ENCODE assay signal across 8 cellular contexts in the genomic region with DNA sequence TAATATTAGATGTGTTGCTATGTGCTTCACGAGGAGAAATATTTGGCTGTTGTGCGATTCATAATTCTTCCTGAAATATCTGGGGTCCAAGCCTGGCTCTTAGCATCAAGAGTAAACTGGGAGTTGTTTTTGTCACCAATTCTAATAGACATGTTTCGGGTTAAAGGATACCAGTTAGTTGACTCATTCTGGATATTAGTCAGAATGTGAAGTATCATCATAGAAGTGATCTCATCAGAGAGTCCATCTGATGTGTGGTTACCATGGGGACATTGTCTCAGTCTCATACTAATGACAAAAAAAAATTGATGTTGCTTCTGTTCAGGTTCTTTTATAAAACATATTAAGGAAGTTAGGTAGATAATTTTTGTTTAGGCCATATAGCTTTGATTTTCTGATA. TPM values are rescaled to one million over a fixed set of nuclear protein-coding genes. Genes with fewer than 3 reads are reported as not detected.
DNase-seq lines count a peak whose midpoint lies in the region; ATAC-seq and TF ChIP-seq lines count a peak whose summit lies in the region.

No MANE protein-coding gene starts in this region.

- peak; percentile 27 for DNase-seq in HFF-Myc (ENCODE audit: extremely low read depth, low read depth)
- DNase-seq in SW480 (ENCODE audit: low spot score), result peak; percentile 27
- peak; percentile 90 for DNase-seq in kidney tubule cell (ENCODE audit: low spot score)
- no peak for DNase-seq in SKM-1 treated with dmso at 0.1 percent for 144 hours (lab: John Stamatoyannopoulos, UW; ENCODE audit: unreplicated experiment)
- DNase-seq in left lobe of liver (ENCODE audit: low spot score), result no peak
- no peak for DNase-seq in NCI-H2029 treated with DMSO at 0.1 percent for 48 hours (lab: John Stamatoyannopoulos, UW)
- no peak for DNase-seq in activated CD4-positive, alpha-beta T cell treated with anti-CD3 and anti-CD28 coated beads, Interleukin-2, amount 50 U/mL, for 1 hour

- peak; percentile 98 for ATAC-seq in GM18499 (IDR thresholded peaks at IDR 0.05; ENCODE audit: insufficient read depth, unreplicated experiment)
- no peak for ATAC-seq in left lobe of liver

- no peak for TF ChIP-seq CTCF in HFF-Myc (IDR thresholded peaks at IDR 0.05; ENCODE audit: low read depth, low read length, missing control alignments)

- H3K4me3 ChIP-seq in HFF-Myc (replicated peaks; ENCODE audit: low read depth, low read length), result no peak overlapping the region

RNA-seq across cellular contexts. Expression of a gene that starts 57.2 kb away (rescaled TPM):
- total RNA-seq in left lobe of liver, result 10.6 TPM

Comparison
In these comparisons a context has a peak if more than half of its experiments do, and no peak if none do; other contexts are left out.
1. DNase-seq: peak in HFF-Myc (single experiment), SW480 (single experiment) and kidney tubule cell (single experiment); none in SKM-1 treated with dmso at 0.1 percent for 144 hours (single experiment), left lobe of liver (single experiment), NCI-H2029 treated with DMSO at 0.1 percent for 48 hours (single experiment) and activated CD4-positive, alpha-beta T cell treated with anti-CD3 and anti-CD28 coated beads, Interleukin-2, amount 50 U/mL, for 1 hour (single experiment).